Comparison of ENCODE assay signal across 10 cellular contexts in genomic region chr17:2084766-2085647, GRCh38. TPM values are rescaled to one million over a fixed set of nuclear protein-coding genes. Genes with fewer than 3 reads are reported as not detected.
A peak's percentile ranks its signal among the peaks of the same experiment; 100 is the strongest.
DNase-seq lines count a peak whose midpoint lies in the region; ATAC-seq and TF ChIP-seq lines count a peak whose summit lies in the region.
"Had no signal": no experiment of that assay in that cellular context is flagged by ENCODE, and none has a peak within 500 bp of the region (broad histone marks: within the 10 kb centered on the region; RNA-seq: fewer than 3 reads in every experiment).

No MANE protein-coding gene starts in this region.

- no peaks in the 10 kb centered on the region for H3K27me3 Mint-ChIP-seq in WTC11 (ENCODE audit: low read depth)

- H3K27ac Mint-ChIP-seq in WTC11: peak overlapping the region; percentile 76
- H3K27ac Mint-ChIP-seq: activated naive CD4-positive, alpha-beta T cell treated with anti-CD3 and anti-CD28 coated beads, Interleukin-2, amount 50 U/mL, for 72 hours had no signal

- H4K5ac ChIP-seq in mesendoderm (ENCODE audit: low read length): no peak overlapping the region

- H3K4me1 Mint-ChIP-seq in WTC11: peaks cover 15% of the 10 kb centered on the region

- H3K27me3 ChIP-seq in cardiac muscle cell (no peaks in the 10 kb centered on the region), mesendoderm (ENCODE audit: insufficient read depth, low read length, poor library complexity) (no peaks in the 10 kb centered on the region)

- H2BK120ac ChIP-seq in mesendoderm (ENCODE audit: low read depth, low read length): no peak overlapping the region

- TF ChIP-seq CTCF in WTC11 (IDR thresholded peaks at IDR 0.05): no peak
- no peak for TF ChIP-seq CTCF in cardiac muscle cell (IDR thresholded peaks at IDR 0.05; ENCODE audit: low read depth, low read length)

- H3K27ac ChIP-seq in cardiac muscle cell (peak overlapping the region; percentile 96), mesendoderm (ENCODE audit: low read depth, low read length) (no peak overlapping the region)

- DNase-seq in GM03348 (ENCODE audit: low spot score) (peak; percentile 78), WTC11 (ENCODE audit: low spot score) (no peak), cardiac muscle cell (ENCODE audit: low read depth in 1 of 2, low spot score in 1 of 2) (peak in 1 of 2 donors; percentile 93), sciatic nerve (ENCODE audit: low spot score) (peak; percentile 86), NCI-H1417 treated with DMSO at 0.1 percent for 48 hours (lab: John Stamatoyannopoulos, UW) (no peak), mesendoderm (no peak)
- DNase-seq: NCI-H146 had no signal

- H3K4ac ChIP-seq in mesendoderm (ENCODE audit: low read depth, low read length): no peak overlapping the region

- no peak overlapping the region for H4K8ac ChIP-seq in mesendoderm (ENCODE audit: low read depth, low read length)

- no peaks in the 10 kb centered on the region for H3K79me1 ChIP-seq in mesendoderm (ENCODE audit: low read length)

- H3K56ac ChIP-seq in mesendoderm (ENCODE audit: low read length): no peak overlapping the region

- POLR2A ChIA-PET in WTC11 (lab: Charles Lee): no interaction called here

- no peak overlapping the region for H2BK15ac ChIP-seq in mesendoderm (replicated peaks; ENCODE audit: low read depth)

- intact Hi-C loops in sciatic nerve (cut with DNase I): no loop called here

- H3K36me3 ChIP-seq in cardiac muscle cell: peaks cover 11% of the 10 kb centered on the region
- no peaks in the 10 kb centered on the region for H3K36me3 ChIP-seq in mesendoderm (ENCODE audit: control insufficient read depth, insufficient read depth, low read length)

- no peak overlapping the region for H3K4me2 ChIP-seq in mesendoderm (ENCODE audit: low read length)

- no peaks in the 10 kb centered on the region for H3K79me2 ChIP-seq in mesendoderm (ENCODE audit: control insufficient read depth, insufficient read depth, low read length)

- H3K4me3 ChIP-seq in cardiac muscle cell (no peak overlapping the region), mesendoderm (ENCODE audit: low read length) (no peak overlapping the region)

- H2AK5ac ChIP-seq in mesendoderm (ENCODE audit: low read length): no peak overlapping the region

- no peaks in the 10 kb centered on the region for H3K9me3 ChIP-seq in cardiac muscle cell (ENCODE audit: low read depth)

- CTCF ChIA-PET in WTC11 (lab: Charles Lee): interaction anchor here (1.2 to 2.6 kb wide), 6 partner anchors 10 to 160 kb away, joined by 3 to 8 read pairs (median 6); partner anchors contain the start of gene HIC1

- H3K9me3 Mint-ChIP-seq in WTC11: no peaks in the 10 kb centered on the region
- H3K9me3 Mint-ChIP-seq: activated naive CD4-positive, alpha-beta T cell treated with anti-CD3 and anti-CD28 coated beads, Interleukin-2, amount 50 U/mL, for 72 hours had no signal

- H3K9ac ChIP-seq in mesendoderm (ENCODE audit: low read length): no peak overlapping the region

- no CpG with 5 or more reads among the region's 13 CpGs for WGBS in mesendoderm (ENCODE audit: extremely low coverage, insufficient coverage, low lambda C conversion rate)

- ATAC-seq in WTC11 (no peak), sciatic nerve (peak; percentile 83), GM19351 (IDR thresholded peaks at IDR 0.05; ENCODE audit: unreplicated experiment) (no peak), GM21786 (IDR thresholded peaks at IDR 0.05; ENCODE audit: unreplicated experiment) (no peak)
- ATAC-seq: activated naive CD4-positive, alpha-beta T cell treated with anti-CD3 and anti-CD28 coated beads, Interleukin-2, amount 50 U/mL, for 72 hours had no signal

- H2BK5ac ChIP-seq in mesendoderm (ENCODE audit: low read length): no peak overlapping the region

- H3K4me1 ChIP-seq in cardiac muscle cell (ENCODE audit: low read depth) (peaks cover 75% of the 10 kb centered on the region), mesendoderm (ENCODE audit: control insufficient read depth, low read depth, low read length) (peaks cover 10% of the 10 kb centered on the region)

- no peak overlapping the region for H3K23ac ChIP-seq in mesendoderm (ENCODE audit: low read length)

- H3K18ac ChIP-seq in mesendoderm (ENCODE audit: low read length): no peak overlapping the region

- H3K4me3 Mint-ChIP-seq in WTC11: no peak overlapping the region

- H3K36me3 Mint-ChIP-seq in WTC11: peaks cover 4% of the 10 kb centered on the region; the same call in 1 of the 2 replicates

TF ChIP-seq in WTC11, 78 proteins besides CTCF, POLR2A, EP300 and RAD21 (continues in another document):
- no peak for TF ChIP-seq ATF6 (CRISPR knock-in tag; IDR thresholded peaks at IDR 0.05)
- TF ChIP-seq ZNF396 (CRISPR knock-in tag; IDR thresholded peaks at IDR 0.05; ENCODE audit: borderline replicate concordance): no peak
- TF ChIP-seq PRRX2 (CRISPR knock-in tag; IDR thresholded peaks at IDR 0.05): no peak
- no peak for TF ChIP-seq ZNF219 (CRISPR knock-in tag; IDR thresholded peaks at IDR 0.05; ENCODE audit: borderline replicate concordance)
- TF ChIP-seq HMGA2 (CRISPR knock-in tag; IDR thresholded peaks at IDR 0.05): no peak
- no peak for TF ChIP-seq ERG (CRISPR knock-in tag; IDR thresholded peaks at IDR 0.05)
- TF ChIP-seq ESRRA (CRISPR knock-in tag; IDR thresholded peaks at IDR 0.05; ENCODE audit: borderline replicate concordance): no peak
- TF ChIP-seq TCF7 (CRISPR knock-in tag; IDR thresholded peaks at IDR 0.05; ENCODE audit: low read depth): no peak
- no peak for TF ChIP-seq USF1 (CRISPR knock-in tag; IDR thresholded peaks at IDR 0.05)
- TF ChIP-seq GABPB1 (CRISPR knock-in tag; IDR thresholded peaks at IDR 0.05): no peak
- no peak for TF ChIP-seq CREB1 (CRISPR knock-in tag; IDR thresholded peaks at IDR 0.05)
- TF ChIP-seq ZNF138 (CRISPR knock-in tag; conservative IDR thresholded peaks at IDR 0.05): no peak
- TF ChIP-seq, protein P1, sequence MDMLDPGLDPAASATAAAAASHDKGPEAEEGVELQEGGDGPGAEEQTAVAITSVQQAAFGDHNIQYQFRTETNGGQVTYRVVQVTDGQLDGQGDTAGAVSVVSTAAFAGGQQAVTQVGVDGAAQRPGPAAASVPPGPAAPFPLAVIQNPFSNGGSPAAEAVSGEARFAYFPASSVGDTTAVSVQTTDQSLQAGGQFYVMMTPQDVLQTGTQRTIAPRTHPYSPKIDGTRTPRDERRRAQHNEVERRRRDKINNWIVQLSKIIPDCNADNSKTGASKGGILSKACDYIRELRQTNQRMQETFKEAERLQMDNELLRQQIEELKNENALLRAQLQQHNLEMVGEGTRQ (CRISPR knock-in tag; IDR thresholded peaks at IDR 0.05): no peak
- TF ChIP-seq ZBTB21 (CRISPR knock-in tag; IDR thresholded peaks at IDR 0.05; ENCODE audit: borderline replicate concordance): no peak

RNA-seq across cellular contexts. Expression of gene HIC1, which starts 30.1 kb away (rescaled TPM):
- total RNA-seq in WTC11 (2021) (0.37 to 0.46 TPM (median 0.39 TPM) in 3 replicates), cardiac muscle cell (2.6 and 3.7 TPM in 2 replicates), sciatic nerve (85.0 TPM)
- 0.88 and 2.7 TPM in 2 replicates for polyA plus RNA-seq in cardiac muscle cell
- 0.10 TPM for polyA plus RNA-seq in mesendoderm (2013, experiment 1 of 2)
- 0.10 TPM for polyA plus RNA-seq in mesendoderm (2013, experiment 2 of 2)

RNA-seq across cellular contexts. Expression of gene OVCA2, which starts 43.2 kb away (rescaled TPM):
- 18.4 to 23.5 TPM (median 20.5 TPM) in 3 replicates for total RNA-seq in WTC11 (2021)
- total RNA-seq in cardiac muscle cell: 36.8 and 48.4 TPM in 2 replicates
- polyA plus RNA-seq in cardiac muscle cell: 40.6 and 50.1 TPM in 2 replicates
- 12.9 TPM for total RNA-seq in sciatic nerve
- 43.4 TPM for polyA plus RNA-seq in mesendoderm (2013, experiment 1 of 2)
- 43.4 TPM for polyA plus RNA-seq in mesendoderm (2013, experiment 2 of 2)

RNA-seq across cellular contexts. Expression of gene DPH1, which starts 55.1 kb away (rescaled TPM):
- total RNA-seq in WTC11 (2021) (29.5 to 43.2 TPM (median 33.0 TPM) in 3 replicates), cardiac muscle cell (43.2 and 88.6 TPM in 2 replicates), sciatic nerve (37.7 TPM)
- polyA plus RNA-seq in cardiac muscle cell: 59.5 and 94.5 TPM in 2 replicates
- polyA plus RNA-seq in mesendoderm (2013, experiment 1 of 2): 20.0 TPM
- 19.3 TPM for polyA plus RNA-seq in mesendoderm (2013, experiment 2 of 2)

RNA-seq across cellular contexts. Expression of gene RTN4RL1, which starts 59.9 kb away (rescaled TPM):
- total RNA-seq in WTC11 (2021) (0.27 to 0.72 TPM (median 0.37 TPM) in 3 replicates), cardiac muscle cell (34.3 and 45.4 TPM in 2 replicates), sciatic nerve (5.8 TPM)
- polyA plus RNA-seq in cardiac muscle cell: 32.2 and 46.2 TPM in 2 replicates
- polyA plus RNA-seq in mesendoderm (2013, experiment 1 of 2): 0.20 TPM
- 0.14 TPM for polyA plus RNA-seq in mesendoderm (2013, experiment 2 of 2)

Comparison
In these comparisons a context has a peak if more than half of its experiments do, and no peak if none do; other contexts are left out.
1. DNase-seq: peak in GM03348 (single experiment) and sciatic nerve (single experiment); none in WTC11 (single experiment), NCI-H1417 treated with DMSO at 0.1 percent for 48 hours (single experiment) and mesendoderm (single experiment).
2. RNA of gene HIC1, which starts 30.1 kb away (total RNA-seq): 85.0 TPM in sciatic nerve (single experiment); 2.6 to 3.7 TPM in cardiac muscle cell and 0.37 to 0.46 TPM in WTC11; every median in the first group is over 10 times any median in the second.